In the genomic region with DNA sequence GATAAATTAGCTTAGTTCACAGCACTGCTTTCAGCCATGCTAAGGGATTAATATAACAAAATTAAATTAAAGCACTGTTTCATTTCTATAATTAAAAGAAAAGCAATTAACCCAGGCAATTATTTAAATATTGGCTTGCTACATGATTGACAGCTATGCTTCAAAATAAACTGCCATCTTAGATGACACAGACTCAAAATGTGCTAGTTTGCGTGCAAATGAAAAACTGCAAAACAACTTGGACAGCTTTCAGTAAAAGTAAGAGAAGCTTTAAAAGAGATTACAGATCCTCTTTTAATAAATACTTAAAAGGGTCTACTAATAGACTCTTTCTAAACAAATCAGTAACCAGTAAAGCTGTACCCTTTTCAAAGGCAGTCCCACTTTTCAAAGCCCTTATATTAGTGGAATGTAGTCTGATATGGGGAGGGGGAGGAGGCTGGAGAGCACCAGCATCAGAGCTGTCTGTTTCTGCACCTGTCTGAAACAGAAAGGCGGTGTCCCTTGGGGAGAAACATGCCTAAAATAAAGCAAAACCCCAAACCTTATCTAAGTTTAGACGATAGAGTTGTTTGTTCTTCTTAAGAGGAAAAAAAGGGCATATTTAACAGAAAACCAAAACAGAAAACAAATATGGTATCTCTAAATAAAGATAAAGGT, we compare ENCODE assay signal across 12 cellular contexts. TPM values are rescaled to one million over a fixed set of nuclear protein-coding genes. Genes with fewer than 3 reads are reported as not detected.
DNase-seq lines count a peak whose midpoint lies in the region; ATAC-seq, FAIRE-seq and TF ChIP-seq lines count a peak whose summit lies in the region.
"Had no signal": no experiment of that assay in that cellular context is flagged by ENCODE, and none has a peak within 500 bp of the region (broad histone marks: within the 10 kb centered on the region; RNA-seq: fewer than 3 reads in every experiment).

No MANE protein-coding gene starts in this region.

- H3K4me1 ChIP-seq in KMS-11 (ENCODE audit: low read depth, poor library complexity, severe bottlenecking), result peaks cover 91% of the 10 kb centered on the region
- H3K4me1 ChIP-seq in CD8-positive, alpha-beta memory T cell (ENCODE audit: insufficient read depth, low read length), result no peaks in the 10 kb centered on the region

- no peak for TF ChIP-seq CTCF in KMS-11 (conservative IDR thresholded peaks at IDR 0.05; ENCODE audit: low read depth, low read length)

- no peaks in the 10 kb centered on the region for H3K27me3 Mint-ChIP-seq in CD8-positive, alpha-beta memory T cell
- H3K27me3 Mint-ChIP-seq: activated naive CD8-positive, alpha-beta T cell had no signal

- peaks cover 16 to 31% (median 30%) of the 10 kb centered on the region in 3 donors for H3K4me1 Mint-ChIP-seq in CD8-positive, alpha-beta memory T cell
- peaks cover 21% of the 10 kb centered on the region for H3K4me1 Mint-ChIP-seq in stimulated activated effector memory CD8-positive, alpha-beta T cell treated with anti-CD3 and anti-CD28 coated beads, Interleukin-12 subunit alpha, Interleukin-12 subunit beta, amount 100 ng/mL, for 72 hours

- peak; percentile 87 for FAIRE-seq in GM12892 (lab: Jason Lieb, UNC)

- CTCF ChIA-PET in CD8-positive, alpha-beta memory T cell (lab: Charles Lee), result no interaction called here

- peak overlapping the region; percentile 77 for H3K27ac ChIP-seq in KMS-11
- H3K27ac ChIP-seq in CD8-positive, alpha-beta memory T cell (ENCODE audit: low read depth, low read length), result no peak overlapping the region
- H3K27ac ChIP-seq: testis had no signal

- peaks cover 60% of the 10 kb centered on the region for H3K79me2 ChIP-seq in KMS-11 (ENCODE audit: insufficient read depth, low read depth)

- peak overlapping the region; percentile 48 for H3K4me3 ChIP-seq in KMS-11 (IDR thresholded peaks at IDR 0.05; ENCODE audit: insufficient read depth, low read depth, low read length)
- no peak overlapping the region for H3K4me3 ChIP-seq in CD8-positive, alpha-beta memory T cell (ENCODE audit: low read length)
- H3K4me3 ChIP-seq: heart right ventricle, testis had no signal

- ATAC-seq in GM19438 (IDR thresholded peaks at IDR 0.05; ENCODE audit: low read depth, unreplicated experiment), result peak; percentile 83
- peak; percentile 93 for ATAC-seq in HG02885 (IDR thresholded peaks at IDR 0.05; ENCODE audit: poor library complexity, unreplicated experiment)
- ATAC-seq in stimulated activated effector memory CD8-positive, alpha-beta T cell treated with anti-CD3 and anti-CD28 coated beads, Interleukin-12 subunit alpha, Interleukin-12 subunit beta, amount 100 ng/mL, for 72 hours, result no peak
- ATAC-seq: heart right ventricle had no signal

- no peaks in the 10 kb centered on the region for H3K9me3 Mint-ChIP-seq in CD8-positive, alpha-beta memory T cell
- no peaks in the 10 kb centered on the region for H3K9me3 Mint-ChIP-seq in stimulated activated effector memory CD8-positive, alpha-beta T cell treated with anti-CD3 and anti-CD28 coated beads, Interleukin-12 subunit alpha, Interleukin-12 subunit beta, amount 100 ng/mL, for 72 hours

- peak overlapping the region; percentile 96 for H3K4me2 ChIP-seq in KMS-11

- no peaks in the 10 kb centered on the region for H3K36me3 ChIP-seq in KMS-11 (ENCODE audit: insufficient read depth)
- H3K36me3 ChIP-seq in CD8-positive, alpha-beta memory T cell (ENCODE audit: insufficient read depth, low read length), result no peaks in the 10 kb centered on the region
- H3K36me3 ChIP-seq: BE2C had no signal

- POLR2A ChIA-PET in CD8-positive, alpha-beta memory T cell (lab: Charles Lee), result no interaction called here

- H4K20me1 ChIP-seq in KMS-11 (ENCODE audit: insufficient read depth), result no peaks in the 10 kb centered on the region

- H3K9ac ChIP-seq in KMS-11, result peak overlapping the region; percentile 36

- H3K4me3 Mint-ChIP-seq in CD8-positive, alpha-beta memory T cell, result no peak overlapping the region
- H3K4me3 Mint-ChIP-seq in stimulated activated effector memory CD8-positive, alpha-beta T cell treated with anti-CD3 and anti-CD28 coated beads, Interleukin-12 subunit alpha, Interleukin-12 subunit beta, amount 100 ng/mL, for 72 hours, result no peak overlapping the region
- H3K4me3 Mint-ChIP-seq: activated naive CD8-positive, alpha-beta T cell had no signal

- H3K27me3 ChIP-seq in KMS-11 (ENCODE audit: insufficient read depth, low read depth), result no peaks in the 10 kb centered on the region
- H3K27me3 ChIP-seq in CD8-positive, alpha-beta memory T cell (ENCODE audit: insufficient read depth, low read length, poor library complexity, severe bottlenecking), result no peaks in the 10 kb centered on the region
- H3K27me3 ChIP-seq: BE2C, heart right ventricle, testis had no signal

- peak overlapping the region in 1 of 8 donors; percentile 14 for H3K27ac Mint-ChIP-seq in CD8-positive, alpha-beta memory T cell
- H3K27ac Mint-ChIP-seq in stimulated activated effector memory CD8-positive, alpha-beta T cell treated with anti-CD3 and anti-CD28 coated beads, Interleukin-12 subunit alpha, Interleukin-12 subunit beta, amount 100 ng/mL, for 72 hours, result no peak overlapping the region
- H3K27ac Mint-ChIP-seq: activated naive CD8-positive, alpha-beta T cell had no signal

- TF ChIP-seq POLR2A in GM12892 (IDR thresholded peaks at IDR 0.05; ENCODE audit: low read depth, low read length), result no peak

- no peaks in the 10 kb centered on the region for H3K9me3 ChIP-seq in CD8-positive, alpha-beta memory T cell (ENCODE audit: low read length)
- H3K9me3 ChIP-seq: BE2C, heart right ventricle, testis had no signal

- peaks cover 0 to 21% (median 5%) of the 10 kb centered on the region in 3 donors for H3K36me3 Mint-ChIP-seq in CD8-positive, alpha-beta memory T cell
- H3K36me3 Mint-ChIP-seq in stimulated activated effector memory CD8-positive, alpha-beta T cell treated with anti-CD3 and anti-CD28 coated beads, Interleukin-12 subunit alpha, Interleukin-12 subunit beta, amount 100 ng/mL, for 72 hours, result peaks cover 31% of the 10 kb centered on the region

- no peak overlapping the region for H2AFZ ChIP-seq in KMS-11 (ENCODE audit: low read depth)

- no peak for DNase-seq in GM12892 (ENCODE audit: insufficient read length)
- no peak for DNase-seq in CD8-positive, alpha-beta memory T cell
- DNase-seq in Ammon's horn (ENCODE audit: low spot score), result no peak
- DNase-seq in stimulated activated effector memory CD8-positive, alpha-beta T cell treated with anti-CD3 and anti-CD28 coated beads, Interleukin-12 subunit alpha, Interleukin-12 subunit beta, amount 100 ng/mL, for 72 hours (ENCODE audit: low spot score in 2 of 2), result no peak
- no peak for DNase-seq in GDM1 (lab: John Stamatoyannopoulos, UW)
- DNase-seq: BE2C, heart right ventricle, testis had no signal

RNA-seq across cellular contexts. Expression of gene EIF2AK3, which starts 20.8 kb away (rescaled TPM):
- polyA plus RNA-seq in GM12892 (2012; ENCODE audit: missing spikeins), result 30.2 TPM
- total RNA-seq in CD8-positive, alpha-beta memory T cell, result 10 to 100 TPM; 13.0 to 15.0 TPM
- 10.2 TPM for polyA plus RNA-seq in CD8-positive, alpha-beta memory T cell
